Comparison of ENCODE assay signal across 18 cellular contexts in genomic region chr4:20331642-20332041, GRCh38.
DNase-seq lines count a peak whose midpoint lies in the region; ATAC-seq and TF ChIP-seq lines count a peak whose summit lies in the region.
"Had no signal": no experiment of that assay in that cellular context is flagged by ENCODE, and none has a peak within 500 bp of the region (broad histone marks: within the 10 kb centered on the region; RNA-seq: fewer than 3 reads in every experiment).

No MANE protein-coding gene starts in this region.

- 94 to 100% methylated on average over 1 of the region's 1 CpG for WGBS in GM23248 (ENCODE audit: low coverage in 1 of 2, low lambda C conversion rate in 2 of 2, missing lambda C conversion rate in 2 of 2), 2 experiments

- H3K27ac ChIP-seq in GM23248 (no peak overlapping the region), uterus (no peak overlapping the region)
- H3K27ac ChIP-seq: BLaER1, HL-60 had no signal

- in situ Hi-C loops in GM23248 (cut with MboI) (no loop called here), SK-MEL-5 (cut with HindIII; ENCODE audit: low pct_unique_long_range_greater_than_20kb, low sequenced_read_pairs) (no loop called here)

- no peak overlapping the region for H3K9ac ChIP-seq in GM23248
- H3K9ac ChIP-seq: BLaER1 had no signal

- no peak overlapping the region for H3K4me3 Mint-ChIP-seq in effector memory CD8-positive, alpha-beta T cell
- H3K4me3 Mint-ChIP-seq: CD14-positive monocyte; CD4-positive, alpha-beta memory T cell; IgD-negative memory B cell had no signal

- no peak for ATAC-seq in effector memory CD8-positive, alpha-beta T cell (replicated peaks)
- ATAC-seq in GM19452 (IDR thresholded peaks at IDR 0.05; ENCODE audit: unreplicated experiment) = no peak

- no peaks in the 10 kb centered on the region for H3K36me3 Mint-ChIP-seq in effector memory CD8-positive, alpha-beta T cell (ENCODE audit: insufficient read depth)
- H3K36me3 Mint-ChIP-seq: CD14-positive monocyte; CD4-positive, alpha-beta memory T cell; IgD-negative memory B cell had no signal

- H3K27ac Mint-ChIP-seq in effector memory CD8-positive, alpha-beta T cell = no peak overlapping the region
- H3K27ac Mint-ChIP-seq: CD14-positive monocyte; CD4-positive, alpha-beta memory T cell; IgD-negative memory B cell had no signal

- no peaks in the 10 kb centered on the region for H3K9me2 ChIP-seq in GM23248 (ENCODE audit: insufficient read depth)

- peak; percentile 43 for DNase-seq in GM23248
- DNase-seq in SK-MEL-5 (ENCODE audit: low read depth, low spot score) = peak; percentile 10
- DNase-seq in fibroblast of mammary gland (ENCODE audit: low read depth) = peak; percentile 37
- DNase-seq in iris pigment epithelial cell (ENCODE audit: low read depth) = peak; percentile 10
- DNase-seq in effector memory CD8-positive, alpha-beta T cell = no peak
- no peak for DNase-seq in uterus
- DNase-seq: 8988T; CD4-positive, alpha-beta memory T cell; DMS153; DMS79; GDM1; GOT3 had no signal

- H3K79me2 ChIP-seq in GM23248 (ENCODE audit: insufficient read depth) = peaks cover 98% of the 10 kb centered on the region

- H4K20me1 ChIP-seq in GM23248 (ENCODE audit: insufficient read depth) = no peaks in the 10 kb centered on the region; the same call in 1 of the 2 replicates
- H4K20me1 ChIP-seq: BLaER1 had no signal

- no peaks in the 10 kb centered on the region for H3K4me1 Mint-ChIP-seq in effector memory CD8-positive, alpha-beta T cell (ENCODE audit: low read depth in 2 of 2)
- H3K4me1 Mint-ChIP-seq: CD14-positive monocyte; CD4-positive, alpha-beta memory T cell; IgD-negative memory B cell had no signal

- H3F3A ChIP-seq in GM23248 (ENCODE audit: insufficient read depth) = peaks cover 11% of the 10 kb centered on the region; the same call in 1 of the 2 replicates

- intact Hi-C loops in uterus (cut with DNase I; ENCODE audit: low total_unique reads) = no loop called here

- no peak for TF ChIP-seq POLR2A in uterus (IDR thresholded peaks at IDR 0.05)

- H3K4me2 ChIP-seq in GM23248 (ENCODE audit: unreplicated experiment) = no peak overlapping the region
- H3K4me2 ChIP-seq: BLaER1 had no signal

- TF ChIP-seq CTCF in fibroblast of mammary gland (conservative IDR thresholded peaks at IDR 0.05; ENCODE audit: control insufficient read depth, insufficient read depth, low read depth, low read length) = no peak
- TF ChIP-seq CTCF in uterus (IDR thresholded peaks at IDR 0.05) = no peak

- H3K4me3 ChIP-seq in GM23248 = no peak overlapping the region
- H3K4me3 ChIP-seq in fibroblast of mammary gland (ENCODE audit: control insufficient read depth, low read depth, low read length) = no peak overlapping the region
- H3K4me3 ChIP-seq in uterus = no peak overlapping the region
- H3K4me3 ChIP-seq: BLaER1, HAP-1 had no signal

- peaks cover 0 to 12% of the 10 kb centered on the region in 2 donors for H3K9me3 Mint-ChIP-seq in effector memory CD8-positive, alpha-beta T cell
- H3K9me3 Mint-ChIP-seq: IgD-negative memory B cell had no signal

- H3K27me3 Mint-ChIP-seq in effector memory CD8-positive, alpha-beta T cell = no peaks in the 10 kb centered on the region
- H3K27me3 Mint-ChIP-seq: CD4-positive, alpha-beta memory T cell; IgD-negative memory B cell had no signal

- H3K27me3 ChIP-seq in GM23248 (replicated peaks; ENCODE audit: insufficient read depth) = no peaks in the 10 kb centered on the region
- no peaks in the 10 kb centered on the region for H3K27me3 ChIP-seq in uterus
- H3K27me3 ChIP-seq: BLaER1 had no signal

- no peaks in the 10 kb centered on the region for H3K9me3 ChIP-seq in GM23248 (ENCODE audit: low read depth)
- H3K9me3 ChIP-seq in uterus = no peaks in the 10 kb centered on the region
- H3K9me3 ChIP-seq: BLaER1, HAP-1 had no signal

- no peak overlapping the region for H2AFZ ChIP-seq in GM23248

- H3K4me1 ChIP-seq in GM23248 (ENCODE audit: insufficient read depth) (peaks cover 31% of the 10 kb centered on the region), uterus (peaks cover 0 to 8% of the 10 kb centered on the region in 2 donors)
- H3K4me1 ChIP-seq: BLaER1 had no signal

- H3K36me3 ChIP-seq in GM23248 (ENCODE audit: low read depth) = no peaks in the 10 kb centered on the region
- H3K36me3 ChIP-seq in uterus = no peaks in the 10 kb centered on the region
- H3K36me3 ChIP-seq: BLaER1, HAP-1 had no signal

Comparison
In these comparisons a context has a peak if more than half of its experiments do, and no peak if none do; other contexts are left out.
1. DNase-seq: peak in GM23248 (single experiment), SK-MEL-5 (single experiment), fibroblast of mammary gland (single experiment) and iris pigment epithelial cell (single experiment); none in effector memory CD8-positive, alpha-beta T cell (0 of 3) and uterus (0 of 2).